In genomic region chr20:3811421-3812258, GRCh38 we compare ENCODE assay signal across 1 cellular context.
TF ChIP-seq lines count a peak whose summit lies in the region.

No MANE protein-coding gene starts in this region.

TF ChIP-seq in SK-N-SH treated with all-trans-retinoic acid at 6 μM for 48 hours, 23 proteins besides CTCF, POLR2A, EP300 and RAD21 (continued from another document):
- TF ChIP-seq, protein P1, sequence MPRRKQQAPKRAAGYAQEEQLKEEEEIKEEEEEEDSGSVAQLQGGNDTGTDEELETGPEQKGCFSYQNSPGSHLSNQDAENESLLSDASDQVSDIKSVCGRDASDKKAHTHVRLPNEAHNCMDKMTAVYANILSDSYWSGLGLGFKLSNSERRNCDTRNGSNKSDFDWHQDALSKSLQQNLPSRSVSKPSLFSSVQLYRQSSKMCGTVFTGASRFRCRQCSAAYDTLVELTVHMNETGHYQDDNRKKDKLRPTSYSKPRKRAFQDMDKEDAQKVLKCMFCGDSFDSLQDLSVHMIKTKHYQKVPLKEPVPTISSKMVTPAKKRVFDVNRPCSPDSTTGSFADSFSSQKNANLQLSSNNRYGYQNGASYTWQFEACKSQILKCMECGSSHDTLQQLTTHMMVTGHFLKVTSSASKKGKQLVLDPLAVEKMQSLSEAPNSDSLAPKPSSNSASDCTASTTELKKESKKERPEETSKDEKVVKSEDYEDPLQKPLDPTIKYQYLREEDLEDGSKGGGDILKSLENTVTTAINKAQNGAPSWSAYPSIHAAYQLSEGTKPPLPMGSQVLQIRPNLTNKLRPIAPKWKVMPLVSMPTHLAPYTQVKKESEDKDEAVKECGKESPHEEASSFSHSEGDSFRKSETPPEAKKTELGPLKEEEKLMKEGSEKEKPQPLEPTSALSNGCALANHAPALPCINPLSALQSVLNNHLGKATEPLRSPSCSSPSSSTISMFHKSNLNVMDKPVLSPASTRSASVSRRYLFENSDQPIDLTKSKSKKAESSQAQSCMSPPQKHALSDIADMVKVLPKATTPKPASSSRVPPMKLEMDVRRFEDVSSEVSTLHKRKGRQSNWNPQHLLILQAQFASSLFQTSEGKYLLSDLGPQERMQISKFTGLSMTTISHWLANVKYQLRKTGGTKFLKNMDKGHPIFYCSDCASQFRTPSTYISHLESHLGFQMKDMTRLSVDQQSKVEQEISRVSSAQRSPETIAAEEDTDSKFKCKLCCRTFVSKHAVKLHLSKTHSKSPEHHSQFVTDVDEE (CRISPR knock-in tag; IDR thresholded peaks at IDR 0.05), result peak; percentile 61; the same call in 1 of the 2 replicates
- TF ChIP-seq SNAI2 (CRISPR knock-in tag; IDR thresholded peaks at IDR 0.05), result no peak
- TF ChIP-seq PATZ1 (CRISPR knock-in tag; IDR thresholded peaks at IDR 0.05; ENCODE audit: borderline replicate concordance), result peak; percentile 93
- peak; percentile 100 for TF ChIP-seq ZNF70 (CRISPR knock-in tag; IDR thresholded peaks at IDR 0.05)
- no peak for TF ChIP-seq PPARA (CRISPR knock-in tag; IDR thresholded peaks at IDR 0.05; ENCODE audit: borderline replicate concordance)
- TF ChIP-seq ISL1 (CRISPR knock-in tag; IDR thresholded peaks at IDR 0.05), result peak; percentile 65
- peak; percentile 100 for TF ChIP-seq ARNTL (CRISPR knock-in tag; IDR thresholded peaks at IDR 0.05; ENCODE audit: borderline replicate concordance, low read depth)
- TF ChIP-seq ZC3H10 (CRISPR knock-in tag; IDR thresholded peaks at IDR 0.05), result no peak
- TF ChIP-seq ESRRG (CRISPR knock-in tag; IDR thresholded peaks at IDR 0.05), result no peak
